ENCODE assay signal across 13 cellular contexts in the genomic region with DNA sequence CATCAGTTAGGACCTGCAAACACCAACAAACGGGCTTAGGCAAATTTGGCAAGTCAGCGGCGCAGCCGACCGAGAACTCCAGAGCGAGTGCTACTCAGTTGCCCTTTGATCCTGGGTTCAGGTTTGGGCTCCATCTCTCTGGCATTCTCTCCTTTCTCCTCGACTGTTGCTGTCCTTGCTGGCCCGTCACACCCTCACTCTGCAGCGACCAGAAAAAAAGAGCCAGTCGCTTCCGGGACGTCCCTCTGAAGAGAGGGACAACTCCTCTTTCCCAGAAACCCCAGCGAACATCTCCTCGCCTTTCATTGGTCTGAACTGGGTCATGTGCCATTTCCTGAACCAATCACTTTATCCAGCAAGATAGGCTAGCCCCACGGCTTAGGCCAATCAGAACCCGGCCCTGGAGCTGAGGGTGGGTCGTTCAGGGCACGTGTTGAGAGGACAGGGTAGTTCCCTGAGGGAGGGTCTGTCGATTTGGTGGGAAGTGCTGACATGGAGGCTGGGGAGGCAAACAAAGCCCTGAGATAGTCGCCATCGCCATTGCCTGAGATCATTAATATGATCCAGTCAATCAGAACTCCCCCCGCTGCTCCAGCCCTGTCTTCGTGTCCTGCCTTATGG.
"Had no signal": no experiment of that assay in that cellular context is flagged by ENCODE, and none has a peak within 500 bp of the region (broad histone marks: within the 10 kb centered on the region; RNA-seq: fewer than 3 reads in every experiment).

No MANE protein-coding gene starts in this region.

- H3K36me3 ChIP-seq: breast epithelium, neutrophil, tibial nerve had no signal

- H3K4me3 ChIP-seq: breast epithelium, lung, tibial nerve had no signal

- H3K4me1 ChIP-seq: breast epithelium, tibial nerve had no signal

- H3K9me3 ChIP-seq: breast epithelium, neutrophil had no signal

- DNase-seq: activated CD4-positive, alpha-beta memory T cell treated with anti-CD3 and anti-CD28 coated beads for 36 hours; activated gamma-delta T cell treated with Interleukin-2 at 50 U/mL for 16 hours; activated naive CD8-positive, alpha-beta T cell treated with anti-CD3 and anti-CD28 coated beads, Interleukin-2, amount 10 ng/mL, durations not matched to agents 7 days and 5 days; activated T-cell treated with anti-CD3 and anti-CD28 coated beads, Interleukin-2, amount 50 U/mL, for 72 hours; immature natural killer cell; left colon; midbrain; naive B cell; small intestine had no signal

- H3K27me3 ChIP-seq: breast epithelium, tibial nerve had no signal

- H3K27ac ChIP-seq: breast epithelium, neutrophil, tibial nerve had no signal
